Comparison of ENCODE assay signal across 8 cellular contexts in the genomic region with DNA sequence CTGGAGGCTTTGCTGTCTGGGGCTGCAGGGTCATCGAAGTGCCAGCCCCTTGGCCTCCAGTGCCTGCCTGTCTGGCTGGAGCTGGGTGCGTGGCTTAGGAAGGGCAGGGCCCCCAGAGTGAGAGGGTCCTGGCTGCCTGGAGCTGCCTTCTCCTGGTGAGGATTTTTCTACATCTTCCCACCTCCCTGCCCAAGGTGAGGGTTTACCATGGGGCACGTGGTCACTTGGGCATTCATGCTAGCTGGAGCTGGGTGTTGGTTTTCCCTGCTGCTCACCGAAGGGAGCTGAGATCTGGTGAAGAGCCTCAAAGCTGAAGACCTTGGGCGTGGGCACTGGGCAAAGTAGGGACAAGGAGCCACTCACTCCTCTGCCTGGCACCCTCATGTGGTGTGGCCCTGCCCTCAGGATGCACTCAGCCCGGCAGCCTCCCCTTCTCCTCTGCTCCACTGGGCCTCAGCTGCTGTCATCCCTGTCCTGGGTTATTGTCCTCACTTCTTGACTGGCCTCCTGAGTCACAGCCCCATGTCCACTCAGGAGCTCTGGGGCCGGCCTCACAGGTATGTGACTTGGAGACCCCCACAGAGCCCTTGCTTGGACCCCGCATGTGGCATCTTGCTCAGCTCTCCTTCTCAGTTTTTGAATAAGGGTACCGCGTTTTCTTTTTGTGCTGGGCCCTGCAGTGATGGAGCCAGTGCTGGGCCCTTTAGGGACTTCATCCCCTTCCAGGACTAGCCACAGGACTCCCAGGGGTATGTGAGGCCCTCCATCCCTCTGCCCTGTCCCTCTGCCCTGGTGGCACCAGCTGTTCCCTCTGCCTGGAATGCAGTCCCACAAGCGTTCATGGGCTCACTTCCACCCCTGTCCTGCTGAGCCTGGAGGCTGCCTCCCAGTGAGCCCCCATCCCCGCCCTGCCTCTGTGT. TPM values are rescaled to one million over a fixed set of nuclear protein-coding genes. Genes with fewer than 3 reads are reported as not detected.
DNase-seq lines count a peak whose midpoint lies in the region; ATAC-seq and TF ChIP-seq lines count a peak whose summit lies in the region.

No MANE protein-coding gene starts in this region.

- H3K27me3 ChIP-seq in tibial nerve: peaks cover 0 to 12% of the 10 kb centered on the region in 2 donors

- H3K27me3 Mint-ChIP-seq in chondrocyte (ENCODE audit: low read depth): no peaks in the 10 kb centered on the region

- peak; percentile 58 for DNase-seq in activated effector memory CD4-positive, alpha-beta T cell treated with anti-CD3 and anti-CD28 coated beads, Interleukin-2, amount 50 U/mL, for 16 hours
- no peak for DNase-seq in activated effector memory CD4-positive, alpha-beta T cell treated with Interleukin-2 at 50 U/mL for 16 hours
- DNase-seq in chondrocyte (ENCODE audit: low spot score): no peak
- no peak for DNase-seq in tibial nerve (ENCODE audit: low spot score in 2 of 2)
- DNase-seq in NCI-H510A (lab: John Stamatoyannopoulos, UW): no peak
- no peak for DNase-seq in SW480 (ENCODE audit: low spot score)

- no peaks in the 10 kb centered on the region for H3K36me3 ChIP-seq in mesodermal cell (ENCODE audit: control insufficient read depth, insufficient read depth, low read length)
- H3K36me3 ChIP-seq in tibial nerve: peaks cover 0 to 13% (median 0%) of the 10 kb centered on the region in 3 donors

- no peaks in the 10 kb centered on the region for H3K36me3 Mint-ChIP-seq in chondrocyte (ENCODE audit: low read depth)

- no peak overlapping the region for H3K27ac Mint-ChIP-seq in chondrocyte (ENCODE audit: unreplicated experiment)

- peak overlapping the region; percentile 79 for H3K4me3 Mint-ChIP-seq in chondrocyte (ENCODE audit: unreplicated experiment)

- no peaks in the 10 kb centered on the region for H3K9me3 Mint-ChIP-seq in chondrocyte (ENCODE audit: low read depth)

- ATAC-seq in HG03460 (IDR thresholded peaks at IDR 0.05; ENCODE audit: unreplicated experiment): no peak

- H3K4me3 ChIP-seq in mesodermal cell (ENCODE audit: extremely low read depth, insufficient read depth, low read length, poor library complexity, severe bottlenecking): peak overlapping the region; percentile 66
- H3K4me3 ChIP-seq in tibial nerve: peak overlapping the region; percentile 51 to 65 (median 61)

- H3K9me3 ChIP-seq in mesodermal cell (ENCODE audit: control insufficient read depth, low read length) (no peaks in the 10 kb centered on the region), tibial nerve (no peaks in the 10 kb centered on the region)

- TF ChIP-seq CTCF in chondrocyte (IDR thresholded peaks at IDR 0.05): no peak
- TF ChIP-seq CTCF in tibial nerve (IDR thresholded peaks at IDR 0.05): no peak

- no peak for TF ChIP-seq POLR2A in tibial nerve (IDR thresholded peaks at IDR 0.05)

- H3K4me1 Mint-ChIP-seq in chondrocyte (ENCODE audit: low read depth): peaks cover 19% of the 10 kb centered on the region

- H3K4me1 ChIP-seq in mesodermal cell (ENCODE audit: control insufficient read depth, insufficient read depth, low read length, poor library complexity, severe bottlenecking) (peaks cover 10% of the 10 kb centered on the region), tibial nerve (peaks cover 0 to 26% (median 16%) of the 10 kb centered on the region in 4 donors)

- 87 to 93% methylated on average over 11 of the region's 12 CpGs for WGBS in mesodermal cell (ENCODE audit: insufficient coverage in 2 of 2), 2 experiments
- WGBS in tibial nerve, 2 donors: 92 to 93% methylated on average over 11 of the region's 12 CpGs

- no peak for TF ChIP-seq EP300 in tibial nerve (IDR thresholded peaks at IDR 0.05)

- H3K27ac ChIP-seq in mesodermal cell (ENCODE audit: low read depth, low read length, severe bottlenecking): no peak overlapping the region
- peak overlapping the region in 2 of 4 donors; percentile 66 to 81 for H3K27ac ChIP-seq in tibial nerve

RNA-seq across cellular contexts. Expression of a gene that starts 1.6 kb away (rescaled TPM):
- total RNA-seq in chondrocyte: 31.7 to 39.6 TPM (median 39.2 TPM) in 3 replicates
- polyA plus RNA-seq in mesodermal cell (2013, experiment 1 of 2): 12.4 TPM
- polyA plus RNA-seq in mesodermal cell (2013, experiment 2 of 2): 11.6 TPM
- 10 to 100 TPM; 10.1 to 36.3 (median 13.0) TPM for total RNA-seq in tibial nerve

RNA-seq across cellular contexts. Expression of a gene that starts 58.0 kb away (rescaled TPM):
- total RNA-seq in chondrocyte: 0.07 to 0.10 TPM in 2 of 3 replicates, not detected in the other
- not detected for polyA plus RNA-seq in mesodermal cell (2013, experiment 1 of 2)
- polyA plus RNA-seq in mesodermal cell (2013, experiment 2 of 2): not detected
- total RNA-seq in tibial nerve: 1 to 10 TPM in 1 of 4 donors, not detected in 3; 2.4 TPM
